ENCODE assay signal across 1 cellular context in genomic region chr17:78130080-78130438, GRCh38.
TF ChIP-seq lines count a peak whose summit lies in the region.

No MANE protein-coding gene starts in this region.

TF ChIP-seq in K562, 482 proteins besides CTCF, POLR2A, EP300 and RAD21 (continued from another document and continues in another):
- TF ChIP-seq ZNF518B (CRISPR knock-in tag; IDR thresholded peaks at IDR 0.05) (no peak), IRF9 (tag; IDR thresholded peaks at IDR 0.05) (no peak), TSC22D4 (tag; IDR thresholded peaks at IDR 0.05) (no peak), TCF3 (CRISPR knock-in tag; IDR thresholded peaks at IDR 0.05) (peak; percentile 63), HNRNPH1 (optimal IDR thresholded peaks at IDR 0.05; ENCODE audit: low read depth, low read length) (no peak), SRSF1 (IDR thresholded peaks at IDR 0.05; ENCODE audit: low read depth, low read length) (no peak), ZNF655 (CRISPR knock-in tag; IDR thresholded peaks at IDR 0.05) (no peak), SLC30A9 (CRISPR knock-in tag; IDR thresholded peaks at IDR 0.05) (no peak), PHF21A (IDR thresholded peaks at IDR 0.05; ENCODE audit: borderline replicate concordance, low read depth) (no peak), ESRRA (IDR thresholded peaks at IDR 0.05; ENCODE audit: borderline replicate concordance, low read depth) (no peak), SMARCB1 (IDR thresholded peaks at IDR 0.05; ENCODE audit: insufficient read length, low read depth) (no peak), NCOR1 (IDR thresholded peaks at IDR 0.05) (peak; percentile 63), ZNF740 (CRISPR knock-in tag; IDR thresholded peaks at IDR 0.05) (no peak), ZNF740 (tag; IDR thresholded peaks at IDR 0.05) (no peak), U2AF1 (optimal IDR thresholded peaks at IDR 0.05; ENCODE audit: low read depth, low read length) (no peak), STAT5B (CRISPR knock-in tag; IDR thresholded peaks at IDR 0.05) (no peak), NFIX (CRISPR knock-in tag; IDR thresholded peaks at IDR 0.05; ENCODE audit: low read depth) (no peak), CEBPB (tag; IDR thresholded peaks at IDR 0.05) (no peak), HOXB6 (CRISPR knock-in tag; IDR thresholded peaks at IDR 0.05; ENCODE audit: borderline replicate concordance) (no peak), GABPA (tag; conservative IDR thresholded peaks at IDR 0.05; ENCODE audit: low read depth) (no peak), NCOA1 (IDR thresholded peaks at IDR 0.05; ENCODE audit: low read depth) (no peak), MCM5 (IDR thresholded peaks at IDR 0.05; ENCODE audit: low read depth) (no peak), RNF219 (CRISPR knock-in tag; IDR thresholded peaks at IDR 0.05) (no peak), RBM15 (IDR thresholded peaks at IDR 0.05; ENCODE audit: insufficient read depth, low read length) (no peak), KAT7 (CRISPR knock-in tag; IDR thresholded peaks at IDR 0.05; ENCODE audit: borderline replicate concordance) (no peak), SIN3A (IDR thresholded peaks at IDR 0.05; ENCODE audit: borderline replicate concordance in 2 of 2, control insufficient read depth in 1 of 2, low read depth in 2 of 2, low read length in 2 of 2) (no peak), ZNF239 (CRISPR knock-in tag; IDR thresholded peaks at IDR 0.05) (no peak), EGR1 (conservative IDR thresholded peaks at IDR 0.05) (no peak), ZNF407 (IDR thresholded peaks at IDR 0.05; ENCODE audit: low read depth) (no peak), ZNF347 (CRISPR knock-in tag; IDR thresholded peaks at IDR 0.05; ENCODE audit: low read depth) (no peak), DMBX1 (CRISPR knock-in tag; IDR thresholded peaks at IDR 0.05; ENCODE audit: borderline replicate concordance) (peak; percentile 81), AFF4 (CRISPR knock-in tag; IDR thresholded peaks at IDR 0.05) (no peak), HNRNPK (IDR thresholded peaks at IDR 0.05; ENCODE audit: low read depth, low read length, poor library complexity, severe bottlenecking) (no peak), RNF2 (IDR thresholded peaks at IDR 0.05) (0 out of 2 replicates have a peak, but pooled peaks have one; percentile 27), POLR2AphosphoS5 (IDR thresholded peaks at IDR 0.05; ENCODE audit: control insufficient read depth, insufficient read depth, low read depth, low read length) (peak; percentile 45; the same call in 1 of the 2 replicates), NFRKB (IDR thresholded peaks at IDR 0.05; ENCODE audit: low read depth) (0 out of 2 replicates have a peak, but pooled peaks have one; percentile 38), ZNF354B (CRISPR knock-in tag; IDR thresholded peaks at IDR 0.05) (no peak), USF1 (CRISPR knock-in tag; IDR thresholded peaks at IDR 0.05) (no peak), CBFA2T3 (IDR thresholded peaks at IDR 0.05) (peak; percentile 81), TEAD2 (tag; IDR thresholded peaks at IDR 0.05) (no peak)
